ENCODE assay signal across 27 cellular contexts in the genomic region with DNA sequence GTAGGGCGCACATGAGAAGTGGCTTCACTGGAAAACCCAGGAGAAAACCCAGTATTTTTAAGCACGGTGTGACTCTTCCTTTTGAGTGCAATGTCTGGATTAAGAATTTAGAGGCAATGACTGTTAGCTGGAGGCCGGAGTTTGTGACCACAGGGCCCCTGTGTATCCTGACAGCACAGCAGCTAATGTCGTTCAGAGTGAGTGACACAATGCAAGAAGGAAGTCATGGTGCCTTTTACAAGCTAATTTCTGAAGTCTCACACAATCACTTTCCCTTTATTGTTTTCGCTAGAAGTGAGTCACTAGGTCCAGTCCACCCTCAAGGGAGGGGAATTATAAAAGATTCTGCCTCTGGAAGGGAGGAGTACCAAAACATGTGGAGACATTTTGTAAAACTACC.
"Had no signal": no experiment of that assay in that cellular context is flagged by ENCODE, and none has a peak within 500 bp of the region (broad histone marks: within the 10 kb centered on the region; RNA-seq: fewer than 3 reads in every experiment).

No MANE protein-coding gene starts in this region.

- H3K4me3 ChIP-seq: K562, SJSA1 had no signal

- H3K4me1 ChIP-seq: SJSA1 had no signal

- H3K9me3 ChIP-seq: SJSA1 had no signal

- FAIRE-seq: bronchial epithelial cell, K562, RCC 7860 had no signal

- H3K36me3 ChIP-seq: SJSA1 had no signal

- H3K27me3 ChIP-seq: SJSA1 had no signal

- DNase-seq: activated B cell treated with CpG ODN at 0.5 μM for 24 hours; activated CD4-positive, alpha-beta T cell treated with anti-CD3 and anti-CD28 coated beads for 1 hour; activated CD4-positive, alpha-beta T cell treated with anti-CD3 and anti-CD28 coated beads, Interleukin-2, amount 10 ng/mL, durations not matched to agents 24 days and 14 days; activated CD4-positive, alpha-beta T cell treated with anti-CD3 and anti-CD28 coated beads, Interleukin-2, amount 50 U/mL, for 48 hours; activated CD8-positive, alpha-beta memory T cell treated with anti-CD3 and anti-CD28 coated beads, Interleukin-2, amount 10 ng/mL, durations not matched to agents 7 days and 5 days; activated effector memory CD4-positive, alpha-beta T cell treated with Interleukin-2 at 50 U/mL for 16 hours; activated naive CD4-positive, alpha-beta T cell; activated T-cell treated with anti-CD3 and anti-CD28 coated beads, Interleukin-2, amount 50 U/mL, for 24 hours; aorta; central memory CD4-positive, alpha-beta T cell; Karpas-422; NCI-H1092 treated with DMSO at 0.1 percent for 48 hours; NCI-H1417 treated with DMSO at 0.1 percent for 48 hours; NCI-H1694; NCI-H2029; NCI-H2107; NCI-H2171 treated with DMSO at 0.1 percent for 48 hours; NCI-H226; NCI-H510A; NCI-H526 treated with DMSO at 0.1 percent for 48 hours; NK-92 treated with Interleukin-12 subunit alpha and Interleukin-12 subunit beta, amount 100 ng/mL, for 24 hours; OCI-M1; SHP77 had no signal
